In genomic region chr1:39157304-39157703, GRCh38 we compare ENCODE assay signal across 24 cellular contexts. TPM values are rescaled to one million over a fixed set of nuclear protein-coding genes. Genes with fewer than 3 reads are reported as not detected.
DNase-seq lines count a peak whose midpoint lies in the region; ATAC-seq, FAIRE-seq and TF ChIP-seq lines count a peak whose summit lies in the region.
"Had no signal": no experiment of that assay in that cellular context is flagged by ENCODE, and none has a peak within 500 bp of the region (broad histone marks: within the 10 kb centered on the region; RNA-seq: fewer than 3 reads in every experiment).

No MANE protein-coding gene starts in this region.

- TF ChIP-seq CTCF in A549 (IDR thresholded peaks at IDR 0.05) (no peak), RWPE2 (IDR thresholded peaks at IDR 0.05; ENCODE audit: poor library complexity, severe bottlenecking) (no peak), HepG2 (CRISPR knock-in tag; IDR thresholded peaks at IDR 0.05) (no peak), sigmoid colon (IDR thresholded peaks at IDR 0.05) (no peak)

- no peaks in the 10 kb centered on the region for H3K27me3 ChIP-seq in RWPE2 (ENCODE audit: insufficient read depth, poor library complexity, severe bottlenecking)
- H3K27me3 ChIP-seq in HepG2 (ENCODE audit: control insufficient read depth in 1 of 2, insufficient read depth in 2 of 2, low read length in 2 of 2) = no peaks in the 10 kb centered on the region; a peak in 1 of 5 replicates
- H3K27me3 ChIP-seq in sigmoid colon = no peaks in the 10 kb centered on the region
- H3K27me3 ChIP-seq: BE2C, gastroesophageal sphincter had no signal

- peak overlapping the region; percentile 80; the same call in 1 of the 2 replicates for H3K9ac ChIP-seq in HepG2 (ENCODE audit: insufficient read depth, low read depth, low read length)

- POLR2A ChIA-PET in A549 (lab: Yijun Ruan, JAX) (no interaction called here), HepG2 (lab: Yijun Ruan, JAX) (interaction anchor here (0.6 to 2.5 kb wide), 7 partner anchors 21 to 251 kb away, joined by 3 to 27 read pairs (median 12); no protein-coding TSS in a partner anchor)

- CTCF ChIA-PET in A549 (lab: Yijun Ruan, JAX) = interaction anchor here (1.1 to 3.2 kb wide), 8 partner anchors 16 to 101 kb away, joined by 3 to 16 read pairs (median 4); no protein-coding TSS in a partner anchor
- CTCF ChIA-PET in HepG2 (lab: Yijun Ruan, JAX; ENCODE audit: low intra/inter-chr PET ratio, low total read pairs) = no interaction called here

- ATAC-seq in A549 (no peak), RWPE2 (ENCODE audit: low read depth) (no peak), HepG2 (no peak), HG03342 (IDR thresholded peaks at IDR 0.05; ENCODE audit: unreplicated experiment) (no peak), left cardiac atrium (no peak)
- ATAC-seq: gastroesophageal sphincter; left ventricle myocardium superior; psoas muscle; SK-N-SH treated with all-trans-retinoic acid at 6 μM for 48 hours; stimulated activated memory B cell treated with anti-CD40 and anti-IgM and Interleukin-4, amounts not matched to agents 10 μg/mL and 1 μg/mL and 100 μg/mL, for 72 hours had no signal

- in situ Hi-C loops in HepG2 (cut with HindIII; ENCODE audit: extremely low pct_ligation_motif_present, low pct_unique_long_range_greater_than_20kb) = no loop called here

- TF ChIP-seq POLR2A in A549 (IDR thresholded peaks at IDR 0.05; ENCODE audit: low read length) (no peak), HepG2 (IDR thresholded peaks at IDR 0.05; ENCODE audit: insufficient read depth in 1 of 2, low read depth in 2 of 2, low read length in 2 of 2) (no peak), sigmoid colon (IDR thresholded peaks at IDR 0.05) (no peak)

- intact Hi-C loops in HepG2 (cut with micrococcal nuclease; ENCODE audit: unreplicated experiment) = loop anchor here (5.0 kb wide), 1 partner anchor 880 kb away; no protein-coding TSS in a partner anchor
- intact Hi-C loops in sigmoid colon (cut with DNase I) = no loop called here
- intact Hi-C loops in left cardiac atrium (cut with DNase I) = no loop called here

- H2AFZ ChIP-seq in HepG2 (ENCODE audit: low read length) = no peak overlapping the region

- TF ChIP-seq RAD21 in A549 (conservative IDR thresholded peaks at IDR 0.05 in 1 of 2, IDR thresholded peaks at IDR 0.05 in 1 of 2) (no peak), HepG2 (CRISPR knock-in tag; IDR thresholded peaks at IDR 0.05) (no peak)

- peaks cover 28% of the 10 kb centered on the region for H3K79me2 ChIP-seq in HepG2 (ENCODE audit: insufficient read depth, low read length)

- H4K20me1 ChIP-seq in HepG2 (ENCODE audit: insufficient read depth, low read length) = no peaks in the 10 kb centered on the region

- TF ChIP-seq EP300 in A549 (IDR thresholded peaks at IDR 0.05) (no peak), HepG2 (IDR thresholded peaks at IDR 0.05; ENCODE audit: low read depth in 2 of 2, low read length in 2 of 2) (no peak), HepG2 (CRISPR knock-in tag; IDR thresholded peaks at IDR 0.05; ENCODE audit: borderline replicate concordance) (no peak), sigmoid colon (IDR thresholded peaks at IDR 0.05) (no peak)

- H3K36me3 ChIP-seq in RWPE2 (ENCODE audit: low read depth) (peaks cover 3% of the 10 kb centered on the region; the same call in 1 of the 2 replicates), HepG2 (replicated peaks in 1 of 2; ENCODE audit: control insufficient read depth in 1 of 2, insufficient read depth in 2 of 2, low read length in 2 of 2) (no peaks in the 10 kb centered on the region), sigmoid colon (no peaks in the 10 kb centered on the region)
- H3K36me3 ChIP-seq: BE2C, gastroesophageal sphincter had no signal

- BruUV-seq in HepG2 (replicated peaks; lab: Mats Ljungman, UMichigan) = no TSS peak

- H3K4me1 ChIP-seq in A549 = peaks cover 62% of the 10 kb centered on the region
- peaks cover 63% of the 10 kb centered on the region for H3K4me1 ChIP-seq in RWPE2 (ENCODE audit: insufficient read depth, poor library complexity, severe bottlenecking)
- H3K4me1 ChIP-seq in HepG2 (ENCODE audit: insufficient read depth, low read length) = peaks cover 81% of the 10 kb centered on the region
- peaks cover 0 to 93% (median 83%) of the 10 kb centered on the region in 4 donors for H3K4me1 ChIP-seq in sigmoid colon
- H3K4me1 ChIP-seq: BE2C had no signal

- H3K4me3 ChIP-seq in A549 (no peak overlapping the region), RWPE2 (ENCODE audit: severe bottlenecking) (no peak overlapping the region), HepG2 (replicated peaks in 1 of 3; ENCODE audit: insufficient read depth in 1 of 3, low read depth in 2 of 3, low read length in 3 of 3) (no peak overlapping the region), sigmoid colon (no peak overlapping the region)
- H3K4me3 ChIP-seq: gastroesophageal sphincter, smooth muscle cell had no signal

- no peak for FAIRE-seq in A549 (lab: Jason Lieb, UNC)
- no peak for FAIRE-seq in HepG2 (lab: Jason Lieb, UNC)
- FAIRE-seq: A204.1 had no signal

- peak overlapping the region in 1 of 2 experiments; percentile 71; a peak in 3 of 6 replicates for H3K27ac ChIP-seq in A549
- peak overlapping the region; percentile 97 for H3K27ac ChIP-seq in RWPE2 (ENCODE audit: poor library complexity, severe bottlenecking)
- H3K27ac ChIP-seq in HepG2 (ENCODE audit: extremely low read length, insufficient read depth, low read length) = no peak overlapping the region
- H3K27ac ChIP-seq in sigmoid colon = peak overlapping the region in 3 of 4 donors; percentile 70 to 81 (median 72)
- H3K27ac ChIP-seq: gastroesophageal sphincter, psoas muscle had no signal

- H3K9me3 ChIP-seq in A549 = no peaks in the 10 kb centered on the region
- H3K9me3 ChIP-seq in RWPE2 (ENCODE audit: severe bottlenecking) = no peaks in the 10 kb centered on the region
- no peaks in the 10 kb centered on the region for H3K9me3 ChIP-seq in HepG2 (ENCODE audit: low read length)
- H3K9me3 ChIP-seq in sigmoid colon = no peaks in the 10 kb centered on the region
- H3K9me3 ChIP-seq: BE2C, gastroesophageal sphincter, psoas muscle had no signal

- peak overlapping the region; percentile 98 for H3K4me2 ChIP-seq in A549
- H3K4me2 ChIP-seq in HepG2 (ENCODE audit: low read depth, low read length) = peak overlapping the region; percentile 97
- H3K4me2 ChIP-seq: smooth muscle cell had no signal

- DNase-seq in A549 (ENCODE audit: low read depth in 1 of 2, low spot score in 1 of 2) (no peak), RWPE2 (ENCODE audit: low spot score) (no peak), HepG2 (ENCODE audit: low spot score) (no peak), sigmoid colon (no peak), NCI-H748 treated with DMSO at 0.1 percent for 48 hours (lab: John Stamatoyannopoulos, UW) (no peak), left cardiac atrium (no peak)
- no peak for DNase-seq in stimulated activated naive CD4-positive, alpha-beta T cell treated with Interleukin-2 at 50 U/mL for 16 hours (lab: John Stamatoyannopoulos, UW)
- DNase-seq: activated CD4-positive, alpha-beta T cell treated with anti-CD3 and anti-CD28 coated beads, Interleukin-2, amount 10 ng/mL, durations not matched to agents 24 days and 14 days; activated naive CD4-positive, alpha-beta T cell treated with anti-CD3 and anti-CD28 coated beads, Interleukin-2, amount 10 ng/mL, durations not matched to agents 7 days and 5 days; amniotic stem cell; BE2C; DND-41; endodermal cell; left ventricle myocardium superior; NCI-H1105; NCI-H1930; NCI-H526 treated with DMSO at 0.1 percent for 48 hours; psoas muscle had no signal

TF ChIP-seq in HepG2, 621 proteins besides CTCF, POLR2A, EP300 and RAD21 (continues in another document):
- TF ChIP-seq HMG20A (CRISPR knock-in tag; IDR thresholded peaks at IDR 0.05; ENCODE audit: borderline replicate concordance) (no peak), ZNF704 (CRISPR knock-in tag; IDR thresholded peaks at IDR 0.05; ENCODE audit: borderline replicate concordance) (no peak)

RNA-seq across cellular contexts. Expression of gene MACF1, which starts 47.2 kb away (rescaled TPM):
- polyA plus RNA-seq in A549 (2011; rRNA removed) (64.2 and 75.7 TPM in 2 replicates), A549 (2017; fragmentation: RNase III; extraction: RNeasy Plus Mini Kit Qiagen cat#74134 plus additional on column Dnase treatment) (41.9 to 46.0 TPM (median 45.7 TPM) in 3 replicates), HepG2 (2011; rRNA removed) (36.5 and 36.7 TPM in 2 replicates), sigmoid colon (10 to 100 TPM; 16.0 to 74.1 (median 18.0) TPM)
- 7.9 and 9.6 TPM in 2 replicates for polyA plus RNA-seq in A549 (2012; cell fraction: cytosol; rRNA removed)
- polyA plus RNA-seq in A549 (2012; cell fraction: nucleus; rRNA removed) = 56.1 and 99.6 TPM in 2 replicates
- 170 and 172 TPM in 2 replicates for polyA minus RNA-seq in A549 (2011; rRNA and poly(A)+ RNA removed)
- total RNA-seq in HepG2 (2016; rRNA removed; fragmentation: Illumina TruSeq; extraction: Trizol) (56.7 and 65.4 TPM in 2 replicates), sigmoid colon (100 to 1,000 TPM; 292 to 657 (median 428) TPM), left cardiac atrium (100 to 1,000 TPM; 263 to 280 TPM)
- 7.8 and 9.7 TPM in 2 replicates for total RNA-seq in HepG2 (2016; cell fraction: cytosol; rRNA removed; fragmentation: Illumina TruSeq; extraction: Trizol; ENCODE audit: low read depth)
- total RNA-seq in HepG2 (2016; cell fraction: insoluble cytoplasmic fraction; rRNA removed; fragmentation: Illumina TruSeq; extraction: Trizol) = 50.3 and 61.9 TPM in 2 replicates
- 18.5 and 20.3 TPM in 2 replicates for total RNA-seq in HepG2 (2016; cell fraction: membrane; rRNA removed; fragmentation: Illumina TruSeq; extraction: Trizol)
- 147 and 164 TPM in 2 replicates for total RNA-seq in HepG2 (2016; cell fraction: nucleus; rRNA removed; fragmentation: Illumina TruSeq; extraction: Trizol)
- 13.0 and 16.2 TPM in 2 replicates for polyA plus RNA-seq in HepG2 (2011; cell fraction: cytosol; rRNA removed)
- 98.0 and 102 TPM in 2 replicates for polyA plus RNA-seq in HepG2 (2011; cell fraction: nucleus; rRNA removed)
- 38.1 and 55.9 TPM in 2 replicates for polyA plus RNA-seq in HepG2 (2012)
- polyA plus RNA-seq in HepG2 (2016; cell fraction: cytosol; fragmentation: Illumina TruSeq; extraction: Trizol; ENCODE audit: low read depth) = 3.1 and 3.3 TPM in 2 replicates
- 34.7 and 37.3 TPM in 2 replicates for polyA plus RNA-seq in HepG2 (2016; cell fraction: insoluble cytoplasmic fraction; fragmentation: Illumina TruSeq; extraction: Trizol; ENCODE audit: low read depth)
- polyA plus RNA-seq in HepG2 (2016; cell fraction: membrane; fragmentation: Illumina TruSeq; extraction: Trizol; ENCODE audit: low read depth) = 5.3 and 6.9 TPM in 2 replicates
- 102 and 117 TPM in 2 replicates for polyA plus RNA-seq in HepG2 (2016; cell fraction: nucleus; fragmentation: Illumina TruSeq; extraction: Trizol; ENCODE audit: insufficient read depth, low read depth)
- 97.4 and 114 TPM in 2 replicates for polyA minus RNA-seq in HepG2 (2011; rRNA and poly(A)+ RNA removed; ENCODE audit: low replicate concordance)
- polyA minus RNA-seq in HepG2 (2011; cell fraction: cytosol; rRNA and poly(A)+ RNA removed) = 48.6 TPM in 2 replicates
- polyA minus RNA-seq in HepG2 (2011; cell fraction: nucleus; rRNA and poly(A)+ RNA removed) = 406 and 470 TPM in 2 replicates
